21 cellular contexts compared by ENCODE assay signal in genomic region chr3:145939431-145939830, GRCh38.
DNase-seq lines count a peak whose midpoint lies in the region; ATAC-seq and TF ChIP-seq lines count a peak whose summit lies in the region.
"Had no signal": no experiment of that assay in that cellular context is flagged by ENCODE, and none has a peak within 500 bp of the region (broad histone marks: within the 10 kb centered on the region; RNA-seq: fewer than 3 reads in every experiment).

No MANE protein-coding gene starts in this region.

- H3K27me3 ChIP-seq in lower lobe of right lung (ENCODE audit: low read depth) = no peaks in the 10 kb centered on the region
- H3K27me3 ChIP-seq: ascending aorta, hepatocyte had no signal

- H3K27ac ChIP-seq in lower lobe of right lung = no peak overlapping the region
- H3K27ac ChIP-seq: ascending aorta, hepatocyte, skin epidermis had no signal

- TF ChIP-seq CTCF in lower lobe of right lung (IDR thresholded peaks at IDR 0.05) = no peak

- no peak overlapping the region for H3K4me3 ChIP-seq in lower lobe of right lung
- H3K4me3 ChIP-seq: ascending aorta, hepatocyte, lung, skin epidermis had no signal

- intact Hi-C loops in lower lobe of right lung (cut with DNase I) = no loop called here
- intact Hi-C loops in left cardiac atrium (cut with DNase I) = no loop called here

- H3K9me3 ChIP-seq in lower lobe of right lung = no peaks in the 10 kb centered on the region
- H3K9me3 ChIP-seq: ascending aorta had no signal

- no peaks in the 10 kb centered on the region for H3K4me1 ChIP-seq in lower lobe of right lung
- H3K4me1 ChIP-seq: ascending aorta had no signal

- H3K36me3 ChIP-seq in lower lobe of right lung = no peaks in the 10 kb centered on the region
- H3K36me3 ChIP-seq: ascending aorta had no signal

- peak; percentile 8 for DNase-seq in H4 (ENCODE audit: low spot score)
- peak; percentile 62 for DNase-seq in NCI-H146 (lab: John Stamatoyannopoulos, UW)
- DNase-seq in NCI-H774 (lab: John Stamatoyannopoulos, UW) = peak; percentile 73
- no peak for DNase-seq in lower lobe of right lung
- DNase-seq in Ammon's horn (ENCODE audit: low spot score) = no peak
- DNase-seq in left cardiac atrium = no peak
- no peak for DNase-seq in activated T-cell treated with anti-CD3 and anti-CD28 coated beads, Interleukin-2, amount 50 U/mL, for 1 hour
- DNase-seq: CD4-positive, alpha-beta T cell; DMS79 treated with DMSO at 0.1 percent for 48 hours; foreskin melanocyte; HCEC 1CT; KG1; stimulated activated CD4-positive, alpha-beta T cell treated with anti-CD3 and anti-CD28 coated beads, Interleukin-1b, Interleukin-23, amount 100 ng/mL, for 48 hours; T-helper 9 cell had no signal

- ATAC-seq in lower lobe of right lung (peak; percentile 60 to 77), left cardiac atrium (no peak)
- ATAC-seq: Right ventricle myocardium inferior; stimulated activated memory B cell treated with anti-CD40 and anti-IgM and Interleukin-4, amounts not matched to agents 10 μg/mL and 1 μg/mL and 100 μg/mL, for 72 hours; WTC11 had no signal

Comparison
In these comparisons a context has a peak if more than half of its experiments do, and no peak if none do; other contexts are left out.
1. DNase-seq: peak in H4 (single experiment), NCI-H146 (single experiment) and NCI-H774 (single experiment); none in lower lobe of right lung (single experiment), Ammon's horn (single experiment), left cardiac atrium (single experiment) and activated T-cell treated with anti-CD3 and anti-CD28 coated beads, Interleukin-2, amount 50 U/mL, for 1 hour (single experiment).
2. ATAC-seq: peak in lower lobe of right lung (2 of 2); none in left cardiac atrium (0 of 2).